Comparison of ENCODE assay signal across 8 cellular contexts in the genomic region with DNA sequence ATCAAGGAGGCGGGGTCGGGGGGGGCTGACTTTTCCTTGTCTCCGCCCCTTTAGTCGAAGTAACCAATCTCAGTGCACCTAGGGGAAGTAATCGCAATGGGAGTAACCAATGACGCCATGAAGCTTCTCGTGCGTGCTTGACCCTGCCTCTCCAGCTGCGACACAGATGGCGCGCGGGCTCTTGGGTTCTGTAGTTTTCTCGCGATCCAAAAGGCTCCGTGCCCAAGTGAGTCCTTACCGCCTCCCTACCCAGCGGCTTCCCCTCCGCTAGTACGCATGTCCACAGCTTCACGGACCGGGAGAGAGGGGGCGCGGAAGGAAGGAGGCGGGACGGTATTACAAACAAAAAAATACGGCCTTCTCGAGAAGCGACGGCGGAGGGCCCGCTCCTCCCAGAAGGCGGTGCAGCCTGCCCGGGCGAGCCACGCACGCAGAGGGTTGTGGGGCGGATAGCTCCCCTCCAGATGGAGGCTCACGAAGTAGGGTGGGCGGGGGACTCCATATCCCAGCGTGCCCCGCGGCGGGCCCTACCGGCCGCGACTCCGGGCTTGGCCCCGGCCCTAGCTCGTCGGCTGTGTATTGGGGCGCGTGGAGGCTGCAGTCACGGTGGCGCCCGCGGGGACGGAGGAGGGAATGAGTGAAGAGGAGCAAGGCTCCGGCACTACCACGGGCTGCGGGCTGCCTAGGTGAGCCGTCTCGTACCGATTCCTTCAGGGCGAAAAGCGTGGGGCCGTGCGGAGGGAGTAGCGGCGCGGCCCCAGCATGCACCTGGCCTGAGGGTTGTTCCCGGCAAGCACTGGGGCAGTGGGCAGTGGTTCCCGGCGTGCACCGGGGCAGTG.
DNase-seq lines count a peak whose midpoint lies in the region; ATAC-seq lines count a peak whose summit lies in the region.

A gene with protein sequence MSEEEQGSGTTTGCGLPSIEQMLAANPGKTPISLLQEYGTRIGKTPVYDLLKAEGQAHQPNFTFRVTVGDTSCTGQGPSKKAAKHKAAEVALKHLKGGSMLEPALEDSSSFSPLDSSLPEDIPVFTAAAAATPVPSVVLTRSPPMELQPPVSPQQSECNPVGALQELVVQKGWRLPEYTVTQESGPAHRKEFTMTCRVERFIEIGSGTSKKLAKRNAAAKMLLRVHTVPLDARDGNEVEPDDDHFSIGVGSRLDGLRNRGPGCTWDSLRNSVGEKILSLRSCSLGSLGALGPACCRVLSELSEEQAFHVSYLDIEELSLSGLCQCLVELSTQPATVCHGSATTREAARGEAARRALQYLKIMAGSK (plus strand): TSS at position 508 of the 839 bp plus-strand sequence. CDS start 126 bp downstream, at position 634.

- H3K4me3 ChIP-seq in BLaER1 treated with 17β-estradiol and CSF1 and Interleukin-3, amounts not matched to agents 10 nM and 100 nM, result peak within 1 kb of the TSS; percentile 58 to 79 (median 67)

- H3K9ac ChIP-seq in BLaER1 treated with 17β-estradiol and CSF1 and Interleukin-3, amounts not matched to agents 10 nM and 100 nM, result peak within 1 kb of the TSS; percentile 85 to 97 (median 92)

- peaks cover 0 to 24% (median 0%) of the 10 kb centered on the region in 11 experiments; a peak in 6 of 22 replicates for H4K20me1 ChIP-seq in BLaER1 treated with 17β-estradiol and CSF1 and Interleukin-3, amounts not matched to agents 10 nM and 100 nM

- peak within 1 kb of the TSS; percentile 89 to 100 (median 99) for H3K4me2 ChIP-seq in BLaER1 treated with 17β-estradiol and CSF1 and Interleukin-3, amounts not matched to agents 10 nM and 100 nM

- ATAC-seq in GM19351 (IDR thresholded peaks at IDR 0.05; ENCODE audit: unreplicated experiment) (peak; percentile 74), HG03521 (IDR thresholded peaks at IDR 0.05; ENCODE audit: unreplicated experiment) (peak; percentile 75)

- peaks cover 21 to 38% (median 30%) of the 10 kb centered on the region in 11 experiments for H3K36me3 ChIP-seq in BLaER1 treated with 17β-estradiol and CSF1 and Interleukin-3, amounts not matched to agents 10 nM and 100 nM

- peak within 1 kb of the TSS; percentile 90 to 98 (median 96) for H3K27ac ChIP-seq in BLaER1 treated with 17β-estradiol and CSF1 and Interleukin-3, amounts not matched to agents 10 nM and 100 nM

- peaks cover 53 to 80% (median 70%) of the 10 kb centered on the region in 10 experiments for H3K4me1 ChIP-seq in BLaER1 treated with 17β-estradiol and CSF1 and Interleukin-3, amounts not matched to agents 10 nM and 100 nM

- no peaks in the 10 kb centered on the region for H3K27me3 ChIP-seq in BLaER1 treated with 17β-estradiol and CSF1 and Interleukin-3, amounts not matched to agents 10 nM and 100 nM

- DNase-seq in NCI-H748 (lab: John Stamatoyannopoulos, UW; ENCODE audit: unreplicated experiment) (peak; percentile 99), dedifferentiated amniotic fluid mesenchymal stem cell (ENCODE audit: extremely low spot score) (peak; percentile 100), left kidney (ENCODE audit: low read depth, low spot score) (peak; percentile 100)
- peak; percentile 93 for DNase-seq in activated CD4-positive, alpha-beta T cell treated with anti-CD3 and anti-CD28 coated beads, Interleukin-2, amount 50 U/mL, for 1 hour
- DNase-seq in stimulated activated CD4-positive, alpha-beta T cell treated with anti-CD3 and anti-CD28 coated beads, Interleukin-2, amount 100 ng/mL, for 24 hours, result peak; percentile 93 to 97

- H3K9me3 ChIP-seq in BLaER1 treated with 17β-estradiol and CSF1 and Interleukin-3, amounts not matched to agents 10 nM and 100 nM (replicated peaks in 1 of 11), result no peaks in the 10 kb centered on the region

Comparison
In these comparisons a context has a peak if more than half of its experiments do, and no peak if none do; other contexts are left out.
1. Peak in every context shown above with its lines: DNase-seq, ATAC-seq, H3K4me3 ChIP-seq and H3K27ac ChIP-seq.